28 cellular contexts compared by ENCODE assay signal in the genomic region with DNA sequence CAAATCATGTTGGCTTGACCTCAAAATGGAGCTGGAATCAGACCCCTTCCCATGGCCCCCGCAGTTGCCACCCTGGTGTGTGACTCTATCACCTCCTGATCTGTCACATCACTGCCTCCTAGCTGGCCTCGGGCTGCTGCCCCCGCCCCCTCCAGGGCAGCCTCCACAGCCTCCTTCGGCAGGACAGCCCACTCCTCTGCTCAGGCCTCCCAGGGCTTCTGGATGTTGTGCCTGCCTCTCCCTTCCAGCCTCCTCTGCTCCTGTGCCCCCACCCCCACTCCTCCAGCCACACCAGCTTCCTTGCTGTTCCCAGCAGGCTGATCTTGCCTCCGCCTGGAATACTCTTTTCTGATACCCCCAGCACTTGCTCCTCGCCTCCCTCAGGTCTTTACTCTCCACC.
DNase-seq lines count a peak whose midpoint lies in the region; ATAC-seq and TF ChIP-seq lines count a peak whose summit lies in the region.
"Had no signal": no experiment of that assay in that cellular context is flagged by ENCODE, and none has a peak within 500 bp of the region (broad histone marks: within the 10 kb centered on the region; RNA-seq: fewer than 3 reads in every experiment).

No MANE protein-coding gene starts in this region.

- no peak overlapping the region for H2BK20ac ChIP-seq in H9 (ENCODE audit: low read depth, low read length, poor library complexity, severe bottlenecking)

- no peak overlapping the region for H3K18ac ChIP-seq in H9 (ENCODE audit: insufficient read length, low read depth, low read length)

- no peaks in the 10 kb centered on the region for H4K20me1 ChIP-seq in H9 (ENCODE audit: control insufficient read depth, insufficient read depth, insufficient read length)

- no peaks in the 10 kb centered on the region for H3K23me2 ChIP-seq in H9 (ENCODE audit: insufficient read length, low read depth, low read length, poor library complexity, severe bottlenecking)

- H3T11ph ChIP-seq in H9 (ENCODE audit: low read length) = no peak overlapping the region

- no peaks in the 10 kb centered on the region for H3K27me3 Mint-ChIP-seq in activated CD4-positive, alpha-beta T cell treated with anti-CD3 and anti-CD28 coated beads, Interleukin-2, amount 10 ng/mL, durations not matched to agents 24 days and 14 days
- H3K27me3 Mint-ChIP-seq in H9 (ENCODE audit: low read depth) = no peaks in the 10 kb centered on the region
- H3K27me3 Mint-ChIP-seq in stimulated activated memory B cell treated with anti-CD40 and anti-IgM and Interleukin-4, amounts not matched to agents 10 μg/mL and 1 μg/mL and 100 μg/mL, for 72 hours = no peaks in the 10 kb centered on the region
- H3K27me3 Mint-ChIP-seq: brain, T-helper 17 cell had no signal

- no peak overlapping the region for H3K4ac ChIP-seq in H9 (ENCODE audit: low read depth, low read length)

- peak overlapping the region; percentile 41; the same call in 1 of the 2 replicates for H3K14ac ChIP-seq in H9 (ENCODE audit: insufficient read depth, low read length)

- H3K4me1 ChIP-seq in H9 (ENCODE audit: insufficient read depth, low read length) (peaks cover 4% of the 10 kb centered on the region; the same call in 1 of the 2 replicates), suprapubic skin (peaks cover 48% of the 10 kb centered on the region)
- H3K4me1 ChIP-seq: BE2C, colonic mucosa had no signal

- no peaks in the 10 kb centered on the region for H3K79me1 ChIP-seq in H9 (ENCODE audit: insufficient read depth, low read depth, low read length, poor library complexity, severe bottlenecking)

- WGBS in H9 (ENCODE audit: extremely low coverage, insufficient read length, low lambda C conversion rate) = no CpG with 5 or more reads among the region's 6 CpGs
- WGBS in suprapubic skin = 88% methylated on average over 6 of the region's 6 CpGs

- H3K36me3 ChIP-seq in suprapubic skin = no peaks in the 10 kb centered on the region
- H3K36me3 ChIP-seq: adrenal gland, BE2C, colonic mucosa, gastroesophageal sphincter, left ventricle myocardium inferior, neutrophil, uterus, WERI-Rb-1 had no signal

- H3K23ac ChIP-seq in H9 (ENCODE audit: insufficient read length, low read depth, low read length) = no peak overlapping the region

- no peaks in the 10 kb centered on the region for H3K27me3 ChIP-seq in H9 (ENCODE audit: insufficient read depth, low read length)
- no peaks in the 10 kb centered on the region for H3K27me3 ChIP-seq in suprapubic skin
- H3K27me3 ChIP-seq: adrenal gland, BE2C, colonic mucosa, gastroesophageal sphincter, neutrophil, uterus had no signal

- peak overlapping the region; percentile 19 for H3K27ac Mint-ChIP-seq in activated CD4-positive, alpha-beta T cell treated with anti-CD3 and anti-CD28 coated beads, Interleukin-2, amount 10 ng/mL, durations not matched to agents 24 days and 14 days
- H3K27ac Mint-ChIP-seq in H9 = 0 out of 7 replicates have a peak overlapping the region, but pooled peaks of 1 of the 3 experiments have one; percentile 21
- peak overlapping the region; percentile 46 for H3K27ac Mint-ChIP-seq in stimulated activated memory B cell treated with anti-CD40 and anti-IgM and Interleukin-4, amounts not matched to agents 10 μg/mL and 1 μg/mL and 100 μg/mL, for 72 hours
- H3K27ac Mint-ChIP-seq: T-helper 17 cell had no signal

- no peak overlapping the region for H2BK120ac ChIP-seq in H9 (ENCODE audit: low read depth, low read length, poor library complexity, severe bottlenecking)

- H3K4me3 Mint-ChIP-seq in activated CD4-positive, alpha-beta T cell treated with anti-CD3 and anti-CD28 coated beads, Interleukin-2, amount 10 ng/mL, durations not matched to agents 24 days and 14 days = no peak overlapping the region
- H3K4me3 Mint-ChIP-seq in H9 = no peak overlapping the region; a peak in 1 of 5 replicates
- no peak overlapping the region for H3K4me3 Mint-ChIP-seq in stimulated activated memory B cell treated with anti-CD40 and anti-IgM and Interleukin-4, amounts not matched to agents 10 μg/mL and 1 μg/mL and 100 μg/mL, for 72 hours
- H3K4me3 Mint-ChIP-seq: brain, immature natural killer cell, T-helper 17 cell had no signal

- H4K8ac ChIP-seq in H9 (replicated peaks; ENCODE audit: insufficient read length, low read depth, low read length) = no peak overlapping the region

- no peak for TF ChIP-seq POLR2A in suprapubic skin (IDR thresholded peaks at IDR 0.05)

- intact Hi-C loops in activated CD4-positive, alpha-beta T cell treated with anti-CD3 and anti-CD28 coated beads, Interleukin-2, amount 10 ng/mL, durations not matched to agents 24 days and 14 days (cut with micrococcal nuclease) = no loop called here

- H2AK5ac ChIP-seq in H9 (ENCODE audit: insufficient read length, low read length) = no peak overlapping the region

- no peak for TF ChIP-seq EP300 in suprapubic skin (IDR thresholded peaks at IDR 0.05)

- no peak overlapping the region for H2BK12ac ChIP-seq in H9 (ENCODE audit: insufficient read length, low read depth, low read length)

- H3K4me1 Mint-ChIP-seq in activated CD4-positive, alpha-beta T cell treated with anti-CD3 and anti-CD28 coated beads, Interleukin-2, amount 10 ng/mL, durations not matched to agents 24 days and 14 days = peaks cover 55% of the 10 kb centered on the region
- H3K4me1 Mint-ChIP-seq in H9 = peaks cover 29% of the 10 kb centered on the region in 2 experiments
- peaks cover 70% of the 10 kb centered on the region for H3K4me1 Mint-ChIP-seq in stimulated activated memory B cell treated with anti-CD40 and anti-IgM and Interleukin-4, amounts not matched to agents 10 μg/mL and 1 μg/mL and 100 μg/mL, for 72 hours

- no peak overlapping the region for H3K27ac ChIP-seq in H9 (ENCODE audit: insufficient read length, low read depth, low read length)
- H3K27ac ChIP-seq in suprapubic skin = no peak overlapping the region
- H3K27ac ChIP-seq: A549, colonic mucosa, gastroesophageal sphincter, HL-60, neutrophil, uterus, WERI-Rb-1 had no signal

- no peak overlapping the region for H3K4me3 ChIP-seq in suprapubic skin
- H3K4me3 ChIP-seq: A549, adrenal gland, colonic mucosa, gastroesophageal sphincter, GM12878, left ventricle myocardium inferior, uterus had no signal

- no peak overlapping the region for H3K4me2 ChIP-seq in H9 (ENCODE audit: insufficient read depth, insufficient read length, low read length)
- H3K4me2 ChIP-seq: A549 had no signal

- H2BK5ac ChIP-seq in H9 (ENCODE audit: insufficient read length, low read length) = no peak overlapping the region

- H4K5ac ChIP-seq in H9 (ENCODE audit: insufficient read length, low read depth, low read length) = no peak overlapping the region

- TF ChIP-seq CTCF in H9 (conservative IDR thresholded peaks at IDR 0.05) (no peak), suprapubic skin (IDR thresholded peaks at IDR 0.05) (no peak)

- H2AFZ ChIP-seq in H9 (ENCODE audit: low read length) = no peak overlapping the region

- no peaks in the 10 kb centered on the region for H3K9me3 Mint-ChIP-seq in activated CD4-positive, alpha-beta T cell treated with anti-CD3 and anti-CD28 coated beads, Interleukin-2, amount 10 ng/mL, durations not matched to agents 24 days and 14 days
- no peaks in the 10 kb centered on the region for H3K9me3 Mint-ChIP-seq in H9
- H3K9me3 Mint-ChIP-seq in stimulated activated memory B cell treated with anti-CD40 and anti-IgM and Interleukin-4, amounts not matched to agents 10 μg/mL and 1 μg/mL and 100 μg/mL, for 72 hours = no peaks in the 10 kb centered on the region
- H3K9me3 Mint-ChIP-seq: brain, immature natural killer cell had no signal

- no peak overlapping the region for H4K91ac ChIP-seq in H9 (ENCODE audit: insufficient read length, low read depth, low read length)

- H3K9me3 ChIP-seq in H9 (ENCODE audit: control insufficient read depth, low read depth, low read length) (no peaks in the 10 kb centered on the region), suprapubic skin (no peaks in the 10 kb centered on the region)
- H3K9me3 ChIP-seq: A549, adrenal gland, BE2C, colonic mucosa, gastroesophageal sphincter, left ventricle myocardium inferior, neutrophil, uterus had no signal

- no peaks in the 10 kb centered on the region for H3K79me2 ChIP-seq in H9 (ENCODE audit: insufficient read depth, low read length)

- no peak overlapping the region for H3K9ac ChIP-seq in H9 (ENCODE audit: extremely low read depth, insufficient read length, low read length)

- no peak overlapping the region for H3K56ac ChIP-seq in H9 (ENCODE audit: insufficient read length, low read depth, low read length)

- H3K36me3 Mint-ChIP-seq in activated CD4-positive, alpha-beta T cell treated with anti-CD3 and anti-CD28 coated beads, Interleukin-2, amount 10 ng/mL, durations not matched to agents 24 days and 14 days (ENCODE audit: low read depth) = peaks cover 70% of the 10 kb centered on the region
- no peaks in the 10 kb centered on the region for H3K36me3 Mint-ChIP-seq in H9 (ENCODE audit: insufficient read depth in 1 of 3, low read depth in 3 of 3)
- H3K36me3 Mint-ChIP-seq in stimulated activated memory B cell treated with anti-CD40 and anti-IgM and Interleukin-4, amounts not matched to agents 10 μg/mL and 1 μg/mL and 100 μg/mL, for 72 hours = peaks cover 53% of the 10 kb centered on the region
- H3K36me3 Mint-ChIP-seq: brain had no signal

- no peak overlapping the region for H2BK15ac ChIP-seq in H9 (ENCODE audit: low read depth, low read length)

- DNase-seq in activated CD4-positive, alpha-beta T cell treated with anti-CD3 and anti-CD28 coated beads, Interleukin-2, amount 10 ng/mL, durations not matched to agents 24 days and 14 days = no peak
- no peak for DNase-seq in activated CD4-positive, alpha-beta T cell treated with anti-CD3 and anti-CD28 coated beads, Interleukin-2, amount 50 U/mL, for 48 hours
- DNase-seq in H9 = no peak
- DNase-seq in islet precursor cell = peak; percentile 45
- DNase-seq in suprapubic skin (ENCODE audit: low spot score in 2 of 2) = no peak
- no peak for DNase-seq in NOMO-1 (lab: John Stamatoyannopoulos, UW; ENCODE audit: unreplicated experiment in 2 of 2)
- DNase-seq in NCI-H446 (lab: John Stamatoyannopoulos, UW) = no peak
- DNase-seq: activated gamma-delta T cell; BE2C; DMS79 treated with DMSO at 0.1 percent for 48 hours; hippocampal formation; immature natural killer cell; Kasumi-1; left ventricle myocardium inferior; NCI-H187; stimulated activated CD8-positive, alpha-beta memory T cell treated with anti-CD3 and anti-CD28 coated beads, Interleukin-4, amount 100 ng/mL, for 48 hours; T-helper 17 cell; WERI-Rb-1 had no signal

- ATAC-seq in stimulated activated memory B cell treated with anti-CD40 and anti-IgM and Interleukin-4, amounts not matched to agents 10 μg/mL and 1 μg/mL and 100 μg/mL, for 72 hours = no peak
- ATAC-seq: A549, GM12878, T-helper 17 cell had no signal
